ENCODE assay signal across 14 cellular contexts in genomic region chr14:93104961-93105360, GRCh38. TPM values are rescaled to one million over a fixed set of nuclear protein-coding genes. Genes with fewer than 3 reads are reported as not detected.
DNase-seq lines count a peak whose midpoint lies in the region; ATAC-seq, FAIRE-seq and TF ChIP-seq lines count a peak whose summit lies in the region.
"Had no signal": no experiment of that assay in that cellular context is flagged by ENCODE, and none has a peak within 500 bp of the region (broad histone marks: within the 10 kb centered on the region; RNA-seq: fewer than 3 reads in every experiment).

No MANE protein-coding gene starts in this region.

- TF ChIP-seq CTCF in A549 (IDR thresholded peaks at IDR 0.05) (no peak), WERI-Rb-1 (IDR thresholded peaks at IDR 0.05; ENCODE audit: low read depth, low read length) (peak; percentile 42; the same call in 1 of the 2 replicates), HepG2 (CRISPR knock-in tag; IDR thresholded peaks at IDR 0.05) (no peak), hepatocyte (IDR thresholded peaks at IDR 0.05; ENCODE audit: poor library complexity) (no peak)

- H3K36me3 ChIP-seq in WERI-Rb-1, result no peaks in the 10 kb centered on the region; the same call in 1 of the 2 replicates
- H3K36me3 ChIP-seq in HepG2 (replicated peaks in 1 of 2; ENCODE audit: control insufficient read depth in 1 of 2, insufficient read depth in 2 of 2, low read length in 2 of 2), result no peaks in the 10 kb centered on the region
- H3K36me3 ChIP-seq in hepatocyte (replicated peaks; ENCODE audit: insufficient read depth, low read depth), result no peaks in the 10 kb centered on the region
- H3K36me3 ChIP-seq: pancreas had no signal

- peak overlapping the region in 1 of 2 experiments; percentile 25; a peak in 1 of 6 replicates for H3K27ac ChIP-seq in A549
- no peak overlapping the region for H3K27ac ChIP-seq in WERI-Rb-1
- H3K27ac ChIP-seq in HepG2 (ENCODE audit: extremely low read length, insufficient read depth, low read length), result no peak overlapping the region
- H3K27ac ChIP-seq in hepatocyte, result no peak overlapping the region
- H3K27ac ChIP-seq: pancreas had no signal

- TF ChIP-seq EP300 in A549 (IDR thresholded peaks at IDR 0.05), result no peak
- no peak for TF ChIP-seq EP300 in HepG2 (IDR thresholded peaks at IDR 0.05; ENCODE audit: low read depth in 2 of 2, low read length in 2 of 2)
- no peak for TF ChIP-seq EP300 in HepG2 (CRISPR knock-in tag; IDR thresholded peaks at IDR 0.05; ENCODE audit: borderline replicate concordance)

- H3K4me1 ChIP-seq in A549, result peaks cover 18% of the 10 kb centered on the region
- H3K4me1 ChIP-seq in HepG2 (ENCODE audit: insufficient read depth, low read length), result peaks cover 63% of the 10 kb centered on the region
- peaks cover 13% of the 10 kb centered on the region for H3K4me1 ChIP-seq in hepatocyte (ENCODE audit: insufficient read depth)

- H3K4me3 ChIP-seq in A549 (no peak overlapping the region), WERI-Rb-1 (ENCODE audit: low read depth, low read length) (no peak overlapping the region), HepG2 (replicated peaks in 1 of 3; ENCODE audit: insufficient read depth in 1 of 3, low read depth in 2 of 3, low read length in 3 of 3) (no peak overlapping the region), hepatocyte (no peak overlapping the region)
- H3K4me3 ChIP-seq: pancreas had no signal

- no TSS peak for BruUV-seq in HepG2 (replicated peaks; lab: Mats Ljungman, UMichigan)

- DNase-seq in A549 (ENCODE audit: low read depth in 1 of 2, low spot score in 1 of 2), result no peak
- DNase-seq in COR-L47 (lab: John Stamatoyannopoulos, UW), result peak; percentile 37
- no peak for DNase-seq in WERI-Rb-1
- DNase-seq in HepG2 (ENCODE audit: low spot score), result peak; percentile 35
- DNase-seq in GDM1 (lab: John Stamatoyannopoulos, UW), result no peak
- DNase-seq in GOT3 (lab: John Stamatoyannopoulos, UW), result no peak
- no peak for DNase-seq in hepatocyte (ENCODE audit: low spot score)
- DNase-seq: activated CD4-positive, CD25-positive, alpha-beta regulatory T cell treated with anti-CD3 and anti-CD28 coated beads, Interleukin-2, amount 50 U/mL, for 72 hours; DMS53; erythroblast; NCI-H1105 had no signal

- H3K4me2 ChIP-seq in A549 (0 out of 3 replicates have a peak overlapping the region, but pooled peaks have one; percentile 7), HepG2 (ENCODE audit: low read depth, low read length) (no peak overlapping the region), hepatocyte (no peak overlapping the region)

- in situ Hi-C loops in HepG2 (cut with HindIII; ENCODE audit: extremely low pct_ligation_motif_present, low pct_unique_long_range_greater_than_20kb), result no loop called here

- H4K20me1 ChIP-seq in HepG2 (ENCODE audit: insufficient read depth, low read length), result peaks cover 14% of the 10 kb centered on the region; the same call in 1 of the 2 replicates
- H4K20me1 ChIP-seq in hepatocyte (ENCODE audit: insufficient read depth, poor library complexity, severe bottlenecking), result peaks cover 21% of the 10 kb centered on the region

- TF ChIP-seq POLR2A in A549 (IDR thresholded peaks at IDR 0.05; ENCODE audit: low read length) (no peak), HepG2 (IDR thresholded peaks at IDR 0.05; ENCODE audit: insufficient read depth in 1 of 2, low read depth in 2 of 2, low read length in 2 of 2) (no peak)

- no peaks in the 10 kb centered on the region for H3K27me3 ChIP-seq in WERI-Rb-1 (ENCODE audit: insufficient read depth, low read depth, severe bottlenecking)
- no peaks in the 10 kb centered on the region for H3K27me3 ChIP-seq in HepG2 (ENCODE audit: control insufficient read depth in 1 of 2, insufficient read depth in 2 of 2, low read length in 2 of 2)
- no peaks in the 10 kb centered on the region for H3K27me3 ChIP-seq in hepatocyte
- H3K27me3 ChIP-seq: pancreas had no signal

- FAIRE-seq in A549 (lab: Jason Lieb, UNC) (no peak), HepG2 (lab: Jason Lieb, UNC) (no peak)
- FAIRE-seq: islet of Langerhans, pancreas had no signal

- no peaks in the 10 kb centered on the region for H3K9me2 ChIP-seq in hepatocyte (replicated peaks; ENCODE audit: insufficient read depth)

- CTCF ChIA-PET in A549 (lab: Yijun Ruan, JAX), result interaction anchor here (0.7 to 17.9 kb wide), 5 partner anchors 9 to 313 kb away, joined by 3 to 371 read pairs (median 11); partner anchors contain the start of gene ITPK1
- CTCF ChIA-PET in HepG2 (lab: Yijun Ruan, JAX; ENCODE audit: low intra/inter-chr PET ratio, low total read pairs), result no interaction called here

- no peak overlapping the region for H3K9ac ChIP-seq in HepG2 (ENCODE audit: insufficient read depth, low read depth, low read length)

- H2AFZ ChIP-seq in HepG2 (ENCODE audit: low read length), result no peak overlapping the region
- H2AFZ ChIP-seq in hepatocyte, result no peak overlapping the region

- intact Hi-C loops in HepG2 (cut with micrococcal nuclease; ENCODE audit: unreplicated experiment), result loop anchor here (5.0 kb wide), 1 partner anchor 802 kb away; no protein-coding TSS in a partner anchor

- no peaks in the 10 kb centered on the region for H3K9me3 ChIP-seq in A549
- no peaks in the 10 kb centered on the region for H3K9me3 ChIP-seq in WERI-Rb-1 (ENCODE audit: severe bottlenecking)
- no peaks in the 10 kb centered on the region for H3K9me3 ChIP-seq in HepG2 (ENCODE audit: low read length)
- no peaks in the 10 kb centered on the region for H3K9me3 ChIP-seq in hepatocyte (ENCODE audit: low read depth)
- H3K9me3 ChIP-seq: pancreas had no signal

- H3K79me2 ChIP-seq in HepG2 (ENCODE audit: insufficient read depth, low read length) (peaks cover 22% of the 10 kb centered on the region), hepatocyte (peaks cover 94% of the 10 kb centered on the region)

- peak; percentile 59 to 64; a peak in 5 of 6 replicates for ATAC-seq in A549
- peak; percentile 68 for ATAC-seq in HepG2
- no peak for ATAC-seq in GM21390 (IDR thresholded peaks at IDR 0.05; ENCODE audit: unreplicated experiment)

- POLR2A ChIA-PET in A549 (lab: Yijun Ruan, JAX), result no interaction called here
- POLR2A ChIA-PET in HepG2 (lab: Yijun Ruan, JAX), result interaction anchor here (0.7 to 1.5 kb wide), 3 partner anchors 10 to 69 kb away, joined by 3 read pairs; partner anchors contain the start of gene ITPK1

- no peak for TF ChIP-seq RAD21 in A549 (conservative IDR thresholded peaks at IDR 0.05 in 1 of 2, IDR thresholded peaks at IDR 0.05 in 1 of 2)
- no peak for TF ChIP-seq RAD21 in HepG2 (CRISPR knock-in tag; IDR thresholded peaks at IDR 0.05)

- WGBS in A549 (ENCODE audit: missing lambda C conversion rate), result 86% methylated on average over 6 of the region's 6 CpGs
- 59% methylated on average over 6 of the region's 6 CpGs for WGBS in HepG2 (ENCODE audit: low lambda C conversion rate)
- whole genome bisulfite sequencing in hepatocyte (ENCODE audit: low lambda C conversion rate, missing lambda C conversion rate), result 77% methylated on average over 6 of the region's 6 CpGs

TF ChIP-seq in A549, 52 proteins besides CTCF, POLR2A, EP300 and RAD21 (continues in another document):
- no peak for TF ChIP-seq HES2 (IDR thresholded peaks at IDR 0.05)
- TF ChIP-seq NFE2L2 (conservative IDR thresholded peaks at IDR 0.05; ENCODE audit: low read length), result no peak
- TF ChIP-seq GATA3 (IDR thresholded peaks at IDR 0.05; ENCODE audit: borderline replicate concordance), result no peak
- TF ChIP-seq SREBF2 (IDR thresholded peaks at IDR 0.05), result no peak

TF ChIP-seq in HepG2, 621 proteins besides CTCF, POLR2A, EP300 and RAD21 (continues in another document):
- TF ChIP-seq MLX (CRISPR knock-in tag; IDR thresholded peaks at IDR 0.05), result no peak

RNA-seq across cellular contexts. Expression of gene ITPK1, which starts 10.8 kb away (rescaled TPM):
- polyA plus RNA-seq in A549 (2011; rRNA removed) (47.0 and 59.1 TPM in 2 replicates), A549 (2017; fragmentation: RNase III; extraction: RNeasy Plus Mini Kit Qiagen cat#74134 plus additional on column Dnase treatment) (42.7 to 46.2 TPM (median 42.9 TPM) in 3 replicates), HepG2 (2011; rRNA removed) (47.5 and 64.2 TPM in 2 replicates), hepatocyte (47.4 and 49.8 TPM in 2 replicates)
- polyA plus RNA-seq in A549 (2012; cell fraction: cytosol; rRNA removed), result 49.6 and 70.1 TPM in 2 replicates
- polyA plus RNA-seq in A549 (2012; cell fraction: nucleus; rRNA removed), result 57.5 and 66.3 TPM in 2 replicates
- 173 and 199 TPM in 2 replicates for polyA minus RNA-seq in A549 (2011; rRNA and poly(A)+ RNA removed)
- total RNA-seq in HepG2 (2016; rRNA removed; fragmentation: Illumina TruSeq; extraction: Trizol) (20.5 and 28.1 TPM in 2 replicates), hepatocyte (55.9 and 66.7 TPM in 2 replicates)
- 8.4 and 11.5 TPM in 2 replicates for total RNA-seq in HepG2 (2016; cell fraction: cytosol; rRNA removed; fragmentation: Illumina TruSeq; extraction: Trizol; ENCODE audit: low read depth)
- 15.9 and 20.1 TPM in 2 replicates for total RNA-seq in HepG2 (2016; cell fraction: insoluble cytoplasmic fraction; rRNA removed; fragmentation: Illumina TruSeq; extraction: Trizol)
- total RNA-seq in HepG2 (2016; cell fraction: membrane; rRNA removed; fragmentation: Illumina TruSeq; extraction: Trizol), result 31.0 and 31.9 TPM in 2 replicates
- total RNA-seq in HepG2 (2016; cell fraction: nucleus; rRNA removed; fragmentation: Illumina TruSeq; extraction: Trizol), result 11.8 and 15.8 TPM in 2 replicates
- 30.0 and 37.2 TPM in 2 replicates for polyA plus RNA-seq in HepG2 (2011; cell fraction: cytosol; rRNA removed)
- polyA plus RNA-seq in HepG2 (2011; cell fraction: nucleus; rRNA removed), result 30.6 and 37.4 TPM in 2 replicates
- polyA plus RNA-seq in HepG2 (2012), result 17.7 and 18.1 TPM in 2 replicates
- 21.3 and 21.6 TPM in 2 replicates for polyA plus RNA-seq in HepG2 (2016; cell fraction: cytosol; fragmentation: Illumina TruSeq; extraction: Trizol; ENCODE audit: low read depth)
- 28.1 and 40.5 TPM in 2 replicates for polyA plus RNA-seq in HepG2 (2016; cell fraction: insoluble cytoplasmic fraction; fragmentation: Illumina TruSeq; extraction: Trizol; ENCODE audit: low read depth)
- 43.7 and 50.0 TPM in 2 replicates for polyA plus RNA-seq in HepG2 (2016; cell fraction: membrane; fragmentation: Illumina TruSeq; extraction: Trizol; ENCODE audit: low read depth)
- polyA plus RNA-seq in HepG2 (2016; cell fraction: nucleus; fragmentation: Illumina TruSeq; extraction: Trizol; ENCODE audit: insufficient read depth, low read depth), result 24.0 and 25.1 TPM in 2 replicates
- 147 and 407 TPM in 2 replicates for polyA minus RNA-seq in HepG2 (2011; rRNA and poly(A)+ RNA removed; ENCODE audit: low replicate concordance)
- 32.5 and 39.1 TPM in 2 replicates for polyA minus RNA-seq in HepG2 (2011; cell fraction: cytosol; rRNA and poly(A)+ RNA removed)
- 12.5 and 17.4 TPM in 2 replicates for polyA minus RNA-seq in HepG2 (2011; cell fraction: nucleus; rRNA and poly(A)+ RNA removed)

Comparison
In these comparisons a context has a peak if more than half of its experiments do, and no peak if none do; other contexts are left out.
1. DNase-seq: peak in COR-L47 (single experiment) and HepG2 (single experiment); none in A549 (0 of 2), WERI-Rb-1 (single experiment), GDM1 (single experiment), GOT3 (single experiment) and hepatocyte (single experiment).